24 cellular contexts compared by ENCODE assay signal in the genomic region with DNA sequence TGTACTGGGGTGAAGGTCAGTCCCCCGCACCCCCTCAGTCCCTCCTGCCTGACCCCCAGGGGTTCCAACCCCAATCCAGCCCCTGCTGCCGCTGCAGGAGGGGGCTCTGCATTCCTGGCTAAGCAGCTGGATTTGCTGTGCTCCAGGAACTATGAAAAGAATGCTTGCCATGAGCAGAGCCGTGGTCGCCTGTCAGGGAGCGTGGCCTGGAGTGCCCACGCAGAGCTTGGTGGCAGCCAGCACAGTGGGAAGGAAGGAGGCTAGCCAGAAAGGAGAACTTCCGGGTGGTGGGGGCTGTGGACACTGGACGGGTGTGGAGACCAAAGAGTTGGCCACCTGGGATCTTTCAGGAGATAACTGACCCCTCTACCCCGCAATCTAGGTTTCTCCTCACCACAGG. TPM values are rescaled to one million over a fixed set of nuclear protein-coding genes. Genes with fewer than 3 reads are reported as not detected.
DNase-seq lines count a peak whose midpoint lies in the region; ATAC-seq, FAIRE-seq and TF ChIP-seq lines count a peak whose summit lies in the region.
"Had no signal": no experiment of that assay in that cellular context is flagged by ENCODE, and none has a peak within 500 bp of the region (broad histone marks: within the 10 kb centered on the region; RNA-seq: fewer than 3 reads in every experiment).

No MANE protein-coding gene starts in this region.

- peak overlapping the region; percentile 38; the same call in 1 of the 2 replicates for H2AK5ac ChIP-seq in IMR-90 (ENCODE audit: low read depth, low read length)

- H3K4ac ChIP-seq in IMR-90 (ENCODE audit: low read depth, low read length): peak overlapping the region; percentile 76

- H3K23ac ChIP-seq in IMR-90 (ENCODE audit: low read depth, low read length): no peak overlapping the region

- no peaks in the 10 kb centered on the region for H3K79me1 ChIP-seq in IMR-90 (ENCODE audit: low read depth in 1 of 2, low read length in 2 of 2)

- peak overlapping the region; percentile 80 for H2AFZ ChIP-seq in IMR-90 (replicated peaks; ENCODE audit: low read length, poor library complexity)

- no TSS peak for BruUV-seq in IMR-90 (replicated peaks; lab: Mats Ljungman, UMichigan)

- H3K36me3 ChIP-seq in IMR-90 (ENCODE audit: control insufficient read depth, insufficient read depth, low read length) (no peaks in the 10 kb centered on the region), lower lobe of right lung (no peaks in the 10 kb centered on the region), thoracic aorta (no peaks in the 10 kb centered on the region)
- H3K36me3 ChIP-seq: vagina had no signal

- intact Hi-C loops in IMR-90 (cut with micrococcal nuclease) (no loop called here), lower lobe of right lung (cut with DNase I) (no loop called here)
- intact Hi-C loops in dendritic cell treated with granulocyte-macrophage colony-stimulating factor and Interleukin-4, amounts not matched to agents 40 ng/mL and 50 ng/mL, for 4 days (cut with micrococcal nuclease): no loop called here

- H3K56ac ChIP-seq in IMR-90 (ENCODE audit: extremely low read depth, insufficient read depth, low read length): no peak overlapping the region

- no peaks in the 10 kb centered on the region; the same call in 1 of the 2 replicates for H4K20me1 ChIP-seq in IMR-90 (ENCODE audit: insufficient read depth, low read length)

- H3K18ac ChIP-seq in IMR-90 (ENCODE audit: low read depth, low read length): 0 out of 2 replicates have a peak overlapping the region, but pooled peaks have one; percentile 15

- no peaks in the 10 kb centered on the region for H3K9me1 ChIP-seq in IMR-90 (ENCODE audit: insufficient read depth, low read length)

- 60% methylated on average over 2 of the region's 9 CpGs; no CpG with 5 or more reads in 1 of the 2 experiments for WGBS in IMR-90 (ENCODE audit: extremely low coverage in 2 of 2, insufficient read length in 1 of 2), 2 experiments

- 0 out of 2 replicates have a peak overlapping the region, but pooled peaks have one; percentile 5 for H3K4me2 ChIP-seq in IMR-90 (ENCODE audit: low read depth, low read length)
- H3K4me2 ChIP-seq: KMS-11 had no signal

- H3K9me3 ChIP-seq in IMR-90 (ENCODE audit: control insufficient read depth, insufficient read depth, low read length) (no peaks in the 10 kb centered on the region), lower lobe of right lung (no peaks in the 10 kb centered on the region), thoracic aorta (no peaks in the 10 kb centered on the region)
- H3K9me3 ChIP-seq: vagina had no signal

- TF ChIP-seq RAD21 in IMR-90 (IDR thresholded peaks at IDR 0.05; ENCODE audit: low read length): no peak

- in situ Hi-C loops in IMR-90 (cut with MboI; ENCODE audit: low sequenced_read_pairs): loop anchor here (25.0 kb wide), 1 partner anchor 293 kb away; no protein-coding TSS in a partner anchor

- H3K4me1 ChIP-seq in IMR-90 (ENCODE audit: control insufficient read depth, insufficient read depth, low read length): peaks cover 13% of the 10 kb centered on the region
- peaks cover 27% of the 10 kb centered on the region for H3K4me1 ChIP-seq in lower lobe of right lung
- H3K4me1 ChIP-seq in thoracic aorta (ENCODE audit: control insufficient read depth in 1 of 2, low read depth in 2 of 2): peaks cover 30 to 72% of the 10 kb centered on the region in 2 donors
- H3K4me1 ChIP-seq: foreskin keratinocyte had no signal

- H2BK15ac ChIP-seq in IMR-90 (ENCODE audit: low read depth, low read length): no peak overlapping the region

- H3K27me3 ChIP-seq in IMR-90 (ENCODE audit: control insufficient read depth, insufficient read depth, low read length) (peaks cover 18% of the 10 kb centered on the region), lower lobe of right lung (ENCODE audit: low read depth) (peaks cover 6% of the 10 kb centered on the region), thoracic aorta (replicated peaks; ENCODE audit: insufficient read depth) (no peaks in the 10 kb centered on the region)
- H3K27me3 ChIP-seq: vagina had no signal

- no peak for TF ChIP-seq POLR2A in IMR-90 (IDR thresholded peaks at IDR 0.05; ENCODE audit: low read depth, low read length)
- no peak for TF ChIP-seq POLR2A in GM12892 (IDR thresholded peaks at IDR 0.05; ENCODE audit: low read depth, low read length)

- CTCF ChIA-PET in IMR-90 (lab: Yijun Ruan, JAX): interaction anchor here (0.9 to 4.1 kb wide), 2 partner anchors 9 to 15 kb away, joined by 3 to 21 read pairs; no protein-coding TSS in a partner anchor

- H3K9ac ChIP-seq in IMR-90 (ENCODE audit: low read depth, low read length): no peak overlapping the region
- H3K9ac ChIP-seq: KMS-11 had no signal

- peak overlapping the region; percentile 9; the same call in 1 of the 2 replicates for H4K5ac ChIP-seq in IMR-90 (ENCODE audit: low read depth, low read length)

- DNase-seq in IMR-90 (no peak), lower lobe of right lung (peak; percentile 66), thoracic aorta (ENCODE audit: low spot score) (no peak), AG08395 (ENCODE audit: low spot score) (no peak), OCI-M1 (lab: John Stamatoyannopoulos, UW) (no peak), GM12892 (ENCODE audit: insufficient read length) (no peak)
- DNase-seq: activated CD8-positive, alpha-beta T cell treated with anti-CD3 and anti-CD28 coated beads, Interleukin-2, amount 10 ng/mL, durations not matched to agents 7 days and 5 days; activated T-cell treated with anti-CD3 and anti-CD28 coated beads, Interleukin-2, amount 50 U/mL, for 1 hour; CD8-positive, alpha-beta T cell; DMS153; foreskin keratinocyte; GDM1; hypothalamus; NCI-H1048; NCI-H187 treated with DMSO at 0.1 percent for 48 hours; NCI-H226; stimulated activated CD4-positive, alpha-beta T cell treated with anti-CD3 and anti-CD28 coated beads, Interleukin-12 subunit alpha, Interleukin-12 subunit beta, amount 100 ng/mL, for 4 hours had no signal

- H4K91ac ChIP-seq in IMR-90 (ENCODE audit: insufficient read depth, low read depth, low read length): peak overlapping the region; percentile 87

- H2BK120ac ChIP-seq in IMR-90 (ENCODE audit: low read depth, low read length): peak overlapping the region; percentile 26

- H3K27ac ChIP-seq in IMR-90 (ENCODE audit: insufficient read depth, low read length) (no peak overlapping the region), lower lobe of right lung (no peak overlapping the region), thoracic aorta (peak overlapping the region; percentile 69 to 90)
- H3K27ac ChIP-seq: foreskin keratinocyte, KMS-11, vagina had no signal

- H3K4me3 ChIP-seq in IMR-90 (ENCODE audit: insufficient read depth, low read depth, low read length) (no peak overlapping the region), lower lobe of right lung (no peak overlapping the region), thoracic aorta (peak overlapping the region; percentile 5)
- H3K4me3 ChIP-seq: vagina had no signal

- 0 out of 2 replicates have a peak overlapping the region, but pooled peaks have one; percentile 17 for H2BK20ac ChIP-seq in IMR-90 (ENCODE audit: low read depth, low read length)

- POLR2A ChIA-PET in IMR-90 (lab: Charles Lee; ENCODE audit: unreplicated experiment): no interaction called here

- dilution Hi-C loops in IMR-90 (cut with HindIII; ENCODE audit: low sequenced_read_pairs, unreplicated experiment): no loop called here

- ATAC-seq in IMR-90 (ENCODE audit: low read depth): peak; percentile 69
- peak; percentile 52 to 63 for ATAC-seq in lower lobe of right lung
- ATAC-seq in thoracic aorta (ENCODE audit: insufficient number of reproducible peaks, low FRiP score, low read depth): no peak
- ATAC-seq: activated CD4-positive, CD25-positive, alpha-beta regulatory T cell treated with anti-CD3 and anti-CD28 coated beads, Interleukin-2, amount 50 U/mL, for 24 hours; activated CD8-positive, alpha-beta T cell treated with anti-CD3 and anti-CD28 coated beads, Interleukin-2, amount 10 ng/mL, durations not matched to agents 7 days and 5 days; CD8-positive, alpha-beta T cell; foreskin keratinocyte; Right ventricle myocardium inferior had no signal

- no peaks in the 10 kb centered on the region for H3K36me3 Mint-ChIP-seq in dendritic cell treated with granulocyte-macrophage colony-stimulating factor and Interleukin-4, amounts not matched to agents 40 ng/mL and 50 ng/mL, for 4 days (ENCODE audit: low read depth)
- H3K36me3 Mint-ChIP-seq: CD8-positive, alpha-beta T cell had no signal

- H3K9me3 Mint-ChIP-seq in dendritic cell treated with granulocyte-macrophage colony-stimulating factor and Interleukin-4, amounts not matched to agents 40 ng/mL and 50 ng/mL, for 4 days: no peaks in the 10 kb centered on the region
- H3K9me3 Mint-ChIP-seq: CD8-positive, alpha-beta T cell had no signal

- peak overlapping the region in 1 of 2 experiments; percentile 40; a peak in 3 of 4 replicates for H4K8ac ChIP-seq in IMR-90 (ENCODE audit: low read depth in 2 of 2, low read length in 2 of 2)

- peak overlapping the region; percentile 15 for H2BK5ac ChIP-seq in IMR-90 (ENCODE audit: low read depth, low read length, poor library complexity, severe bottlenecking)

- no peak for FAIRE-seq in GM12892 (lab: Jason Lieb, UNC)

- peaks cover 2% of the 10 kb centered on the region for H3K27me3 Mint-ChIP-seq in dendritic cell treated with granulocyte-macrophage colony-stimulating factor and Interleukin-4, amounts not matched to agents 40 ng/mL and 50 ng/mL, for 4 days

- H3K4me3 Mint-ChIP-seq in dendritic cell treated with granulocyte-macrophage colony-stimulating factor and Interleukin-4, amounts not matched to agents 40 ng/mL and 50 ng/mL, for 4 days: no peak overlapping the region
- H3K4me3 Mint-ChIP-seq: activated CD8-positive, alpha-beta T cell treated with anti-CD3 and anti-CD28 coated beads, Interleukin-2, amount 10 ng/mL, durations not matched to agents 7 days and 5 days; CD8-positive, alpha-beta T cell had no signal

- TF ChIP-seq CTCF in IMR-90 (conservative IDR thresholded peaks at IDR 0.05; ENCODE audit: low read depth, low read length): no peak
- TF ChIP-seq CTCF in lower lobe of right lung (IDR thresholded peaks at IDR 0.05): no peak
- no peak for TF ChIP-seq CTCF in thoracic aorta (IDR thresholded peaks at IDR 0.05)

- peak overlapping the region; percentile 67 for H3K27ac Mint-ChIP-seq in dendritic cell treated with granulocyte-macrophage colony-stimulating factor and Interleukin-4, amounts not matched to agents 40 ng/mL and 50 ng/mL, for 4 days
- H3K27ac Mint-ChIP-seq: activated CD8-positive, alpha-beta T cell treated with anti-CD3 and anti-CD28 coated beads, Interleukin-2, amount 10 ng/mL, durations not matched to agents 7 days and 5 days; CD8-positive, alpha-beta T cell had no signal

- peaks cover 69% of the 10 kb centered on the region for H3K4me1 Mint-ChIP-seq in dendritic cell treated with granulocyte-macrophage colony-stimulating factor and Interleukin-4, amounts not matched to agents 40 ng/mL and 50 ng/mL, for 4 days (ENCODE audit: low read depth)

- no peak overlapping the region for H2AK9ac ChIP-seq in IMR-90 (replicated peaks; ENCODE audit: low read depth, low read length, poor library complexity)

- 0 out of 2 replicates have a peak overlapping the region, but pooled peaks have one; percentile 28 for H3K14ac ChIP-seq in IMR-90 (replicated peaks; ENCODE audit: low read depth, low read length)

RNA-seq across cellular contexts. Expression of gene COL8A2, which starts 5.6 kb away (rescaled TPM):
- total RNA-seq in IMR-90 (2012; rRNA removed): 0.54 and 0.56 TPM in 2 replicates
- polyA plus RNA-seq in IMR-90 (2012; rRNA removed): 0.83 and 1.1 TPM in 2 replicates
- 0.82 and 1.6 TPM in 2 replicates for polyA plus RNA-seq in IMR-90 (2012; cell fraction: cytosol; rRNA removed)
- polyA plus RNA-seq in IMR-90 (2012; cell fraction: nucleus; rRNA removed; ENCODE audit: low replicate concordance): 0.79 and 0.88 TPM in 2 replicates
- 24.4 TPM for total RNA-seq in lower lobe of right lung
- 100 to 1,000 TPM in 1 of 2 donors, 10 to 100 TPM in 1; 41.6 to 126 TPM for total RNA-seq in thoracic aorta
- polyA plus RNA-seq in GM12892 (2012; ENCODE audit: missing spikeins): 0.15 TPM

RNA-seq across cellular contexts. Expression of gene TRAPPC3, which starts 29.8 kb away (rescaled TPM):
- 76.0 and 101 TPM in 2 replicates for total RNA-seq in IMR-90 (2012; rRNA removed)
- polyA plus RNA-seq in IMR-90 (2012; rRNA removed): 63.5 and 77.8 TPM in 2 replicates
- 67.3 and 70.8 TPM in 2 replicates for polyA plus RNA-seq in IMR-90 (2012; cell fraction: cytosol; rRNA removed)
- 31.1 and 62.4 TPM in 2 replicates for polyA plus RNA-seq in IMR-90 (2012; cell fraction: nucleus; rRNA removed; ENCODE audit: low replicate concordance)
- total RNA-seq in lower lobe of right lung: 60.3 TPM
- 10 to 100 TPM; 78.5 to 92.3 TPM for total RNA-seq in thoracic aorta
- polyA plus RNA-seq in GM12892 (2012; ENCODE audit: missing spikeins): 49.4 TPM

RNA-seq across cellular contexts. Expression of gene ADPRS, which starts 30.8 kb away (rescaled TPM):
- total RNA-seq in IMR-90 (2012; rRNA removed): 27.2 and 31.0 TPM in 2 replicates
- polyA plus RNA-seq in IMR-90 (2012; rRNA removed): 37.1 and 37.2 TPM in 2 replicates
- 47.8 and 52.4 TPM in 2 replicates for polyA plus RNA-seq in IMR-90 (2012; cell fraction: cytosol; rRNA removed)
- 22.4 and 39.5 TPM in 2 replicates for polyA plus RNA-seq in IMR-90 (2012; cell fraction: nucleus; rRNA removed; ENCODE audit: low replicate concordance)
- 32.4 TPM for total RNA-seq in lower lobe of right lung
- 10 to 100 TPM; 34.0 to 34.1 TPM for total RNA-seq in thoracic aorta
- 36.6 TPM for polyA plus RNA-seq in GM12892 (2012; ENCODE audit: missing spikeins)

RNA-seq across cellular contexts. Expression of gene TEKT2, which starts 35.6 kb away (rescaled TPM):
- total RNA-seq in IMR-90 (2012; rRNA removed) (0.18 TPM in 1 of 2 replicates, not detected in the other), lower lobe of right lung (9.3 TPM), thoracic aorta (not detected)
- polyA plus RNA-seq in IMR-90 (2012; rRNA removed): 0.14 TPM in 1 of 2 replicates, not detected in the other
- polyA plus RNA-seq in IMR-90 (2012; cell fraction: cytosol; rRNA removed): 0.05 TPM in 1 of 2 replicates, not detected in the other
- polyA plus RNA-seq in IMR-90 (2012; cell fraction: nucleus; rRNA removed; ENCODE audit: low replicate concordance): 0.44 and 0.58 TPM in 2 replicates
- 0.17 TPM for polyA plus RNA-seq in GM12892 (2012; ENCODE audit: missing spikeins)
- total RNA-seq: activated CD8-positive, alpha-beta T cell treated with anti-CD3 and anti-CD28 coated beads, Interleukin-2, amount 10 ng/mL, durations not matched to agents 7 days and 5 days; cardiac septum; HT1080; Right ventricle myocardium inferior; vagina had no signal

RNA-seq across cellular contexts. Expression of gene MAP7D1, which starts 36.5 kb away (rescaled TPM):
- total RNA-seq in IMR-90 (2012; rRNA removed) (30.8 and 32.3 TPM in 2 replicates), lower lobe of right lung (120 TPM), thoracic aorta (100 to 1,000 TPM; 170 to 186 TPM)
- 81.9 and 83.2 TPM in 2 replicates for polyA plus RNA-seq in IMR-90 (2012; rRNA removed)
- polyA plus RNA-seq in IMR-90 (2012; cell fraction: cytosol; rRNA removed): 96.4 and 165 TPM in 2 replicates
- 182 and 323 TPM in 2 replicates for polyA plus RNA-seq in IMR-90 (2012; cell fraction: nucleus; rRNA removed; ENCODE audit: low replicate concordance)
- 30.7 TPM for polyA plus RNA-seq in GM12892 (2012; ENCODE audit: missing spikeins)

Comparison
In these comparisons a context has a peak if more than half of its experiments do, and no peak if none do; other contexts are left out.
1. H3K27ac ChIP-seq: peak in thoracic aorta (2 of 2); none in IMR-90 (single experiment) and lower lobe of right lung (single experiment).
2. RNA of gene COL8A2, which starts 5.6 kb away (total RNA-seq): 41.6 to 126 TPM in thoracic aorta and 24.4 TPM in lower lobe of right lung (single experiment); 0.54 to 0.56 TPM in IMR-90; every median in the first group is over 10 times any median in the second.